Comparison of ENCODE assay signal across 38 cellular contexts in the genomic region with DNA sequence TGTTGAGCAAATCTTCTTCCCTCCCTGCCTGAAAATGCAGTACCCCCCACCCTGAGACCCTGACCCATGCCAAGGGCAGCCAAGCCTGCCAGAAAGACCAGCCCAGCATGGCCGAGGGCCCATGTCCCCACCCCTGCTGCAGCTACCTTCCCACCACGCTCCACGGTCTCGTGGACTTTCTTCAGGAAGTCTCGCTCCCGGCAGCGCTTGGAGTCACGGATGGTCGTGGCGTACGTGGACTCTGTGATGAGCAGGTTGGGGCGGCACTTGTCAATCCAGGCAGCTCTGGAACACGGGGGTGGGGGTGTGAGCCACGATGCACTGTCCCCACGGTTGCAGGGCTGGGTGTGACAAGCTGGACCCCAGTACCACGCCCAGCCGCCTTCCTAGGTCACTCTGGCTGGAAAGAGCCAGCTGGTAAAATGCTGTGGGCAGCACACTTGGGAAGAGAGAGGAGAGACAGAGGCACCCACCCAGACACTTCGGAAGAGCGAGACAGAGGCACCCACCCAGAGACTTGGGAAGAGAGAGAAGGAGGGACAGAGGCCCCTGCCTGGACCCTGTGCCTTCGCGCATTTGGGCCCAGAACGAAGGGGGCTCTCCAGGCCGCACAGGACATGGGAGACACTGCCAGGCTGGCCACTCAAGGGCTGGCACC. TPM values are rescaled to one million over a fixed set of nuclear protein-coding genes. Genes with fewer than 3 reads are reported as not detected.
DNase-seq lines count a peak whose midpoint lies in the region; ATAC-seq and TF ChIP-seq lines count a peak whose summit lies in the region.
"Had no signal": no experiment of that assay in that cellular context is flagged by ENCODE, and none has a peak within 500 bp of the region (broad histone marks: within the 10 kb centered on the region; RNA-seq: fewer than 3 reads in every experiment).

No MANE protein-coding gene starts in this region.

- no peaks in the 10 kb centered on the region for H3K27me3 ChIP-seq in uterus
- H3K27me3 ChIP-seq: ascending aorta, cardiac muscle cell, colonic mucosa, neutrophil, Peyer's patch, right atrium auricular region, stomach, thyroid gland had no signal

- H3K27ac ChIP-seq in uterus: peak overlapping the region; percentile 52 to 61
- H3K27ac ChIP-seq: A549, ascending aorta, cardiac muscle cell, colonic mucosa, KMS-11, neutrophil, Peyer's patch, right atrium auricular region, thyroid gland, VCaP had no signal

- no peak for ATAC-seq in stimulated activated naive CD8-positive, alpha-beta T cell treated with anti-CD3 and anti-CD28 coated beads, Interleukin-15, amount 100 ng/mL, for 72 hours
- no peak for ATAC-seq in stimulated activated naive CD8-positive, alpha-beta T cell treated with anti-CD3 and anti-CD28 coated beads, Interleukin-15, Interleukin-2, amounts not matched to agents 100 U/mL and 50 U/mL, for 24 hours
- ATAC-seq in WTC11: no peak
- ATAC-seq: A549, left ventricle myocardium superior had no signal

- H3K27ac Mint-ChIP-seq in stimulated activated naive CD8-positive, alpha-beta T cell treated with anti-CD3 and anti-CD28 coated beads, Interleukin-15, amount 100 ng/mL, for 72 hours: peak overlapping the region; percentile 65 to 93
- H3K27ac Mint-ChIP-seq in WTC11 (peak overlapping the region; percentile 85), glutamatergic neuron (ENCODE audit: unreplicated experiment) (peak overlapping the region; percentile 15)
- H3K27ac Mint-ChIP-seq: activated naive CD8-positive, alpha-beta T cell treated with anti-CD3 and anti-CD28 coated beads, Interleukin-2, amount 10 ng/mL, durations not matched to agents 7 days and 5 days had no signal

- peaks cover 15 to 21% of the 10 kb centered on the region in 2 donors for H3K4me1 ChIP-seq in uterus
- H3K4me1 ChIP-seq: colonic mucosa had no signal

- H3K4me3 Mint-ChIP-seq in stimulated activated naive CD8-positive, alpha-beta T cell treated with anti-CD3 and anti-CD28 coated beads, Interleukin-15, amount 100 ng/mL, for 72 hours: no peak overlapping the region
- H3K4me3 Mint-ChIP-seq in WTC11 (no peak overlapping the region), glutamatergic neuron (ENCODE audit: unreplicated experiment) (no peak overlapping the region)
- H3K4me3 Mint-ChIP-seq: activated naive CD8-positive, alpha-beta T cell treated with anti-CD3 and anti-CD28 coated beads, Interleukin-2, amount 10 ng/mL, durations not matched to agents 7 days and 5 days; CD4-positive, CD25-positive, alpha-beta regulatory T cell had no signal

- H3K36me3 Mint-ChIP-seq in WTC11 (peaks cover 24% of the 10 kb centered on the region), glutamatergic neuron (ENCODE audit: unreplicated experiment) (no peaks in the 10 kb centered on the region)

- no peaks in the 10 kb centered on the region for H3K9me3 ChIP-seq in uterus
- H3K9me3 ChIP-seq: A549, ascending aorta, colonic mucosa, neutrophil, Peyer's patch, right atrium auricular region, stomach, thyroid gland had no signal

- POLR2A ChIA-PET in WTC11 (lab: Charles Lee): interaction anchor here (0.6 to 1.3 kb wide), 3 partner anchors 11 to 39 kb away, joined by 3 to 7 read pairs (median 5); no protein-coding TSS in a partner anchor

- intact Hi-C loops in uterus (cut with DNase I; ENCODE audit: low total_unique reads): no loop called here

- CTCF ChIA-PET in WTC11 (lab: Charles Lee): interaction anchor here (0.8 to 3.0 kb wide), 7 partner anchors 13 to 55 kb away, joined by 3 to 10 read pairs (median 5); no protein-coding TSS in a partner anchor

- TF ChIP-seq POLR2A in uterus (IDR thresholded peaks at IDR 0.05): no peak

- TF ChIP-seq CTCF in WTC11 (IDR thresholded peaks at IDR 0.05) (no peak), glutamatergic neuron (IDR thresholded peaks at IDR 0.05; ENCODE audit: partially characterized antibody, unreplicated experiment) (no peak), uterus (IDR thresholded peaks at IDR 0.05) (no peak)

- no peaks in the 10 kb centered on the region for H3K36me3 ChIP-seq in uterus
- H3K36me3 ChIP-seq: colonic mucosa had no signal

- no peak for DNase-seq in stimulated activated naive CD8-positive, alpha-beta T cell treated with anti-CD3 and anti-CD28 coated beads, Interleukin-15, amount 100 ng/mL, for 72 hours
- no peak for DNase-seq in stimulated activated naive CD8-positive, alpha-beta T cell treated with anti-CD3 and anti-CD28 coated beads, Interleukin-15, Interleukin-2, amounts not matched to agents 100 U/mL and 50 U/mL, for 24 hours
- DNase-seq in WTC11 (ENCODE audit: low spot score): no peak
- no peak for DNase-seq in glutamatergic neuron
- DNase-seq in uterus: no peak
- no peak for DNase-seq in NCI-H1694 treated with DMSO at 0.1 percent for 48 hours (lab: John Stamatoyannopoulos, UW)
- no peak for DNase-seq in NCI-H1930 (lab: John Stamatoyannopoulos, UW)
- DNase-seq in OCI-M2 (lab: John Stamatoyannopoulos, UW; ENCODE audit: unreplicated experiment): no peak
- DNase-seq: activated CD4-positive, alpha-beta T cell treated with anti-CD3 and anti-CD28 coated beads for 48 hours; activated gamma-delta T cell; activated naive CD8-positive, alpha-beta T cell treated with anti-CD3 and anti-CD28 coated beads, Interleukin-2, amount 10 ng/mL, durations not matched to agents 7 days and 5 days; activated T-cell treated with anti-CD3 and anti-CD28 coated beads for 4 hours; AML-193; CD4-positive, CD25-positive, alpha-beta regulatory T cell; colonic mucosa; effector memory CD4-positive, alpha-beta T cell; left ventricle myocardium superior; MM.1S; NCI-H1417; NCI-H2081; NCI-H69; Peyer's patch; posterior cingulate gyrus; SHP77 treated with DMSO at 0.1 percent for 48 hours; stimulated activated CD4-positive, alpha-beta T cell treated with anti-CD3 and anti-CD28 coated beads, Interleukin-1b, Interleukin-23, amount 100 ng/mL, for 48 hours; stomach; SW 1271; T-helper 9 cell; thyroid gland had no signal

- peaks cover 25% of the 10 kb centered on the region for H3K4me1 Mint-ChIP-seq in stimulated activated naive CD8-positive, alpha-beta T cell treated with anti-CD3 and anti-CD28 coated beads, Interleukin-15, amount 100 ng/mL, for 72 hours
- H3K4me1 Mint-ChIP-seq in WTC11 (peaks cover 15% of the 10 kb centered on the region), glutamatergic neuron (ENCODE audit: low read depth, unreplicated experiment) (peaks cover 10% of the 10 kb centered on the region)

- no peaks in the 10 kb centered on the region for H3K27me3 Mint-ChIP-seq in stimulated activated naive CD8-positive, alpha-beta T cell treated with anti-CD3 and anti-CD28 coated beads, Interleukin-15, amount 100 ng/mL, for 72 hours
- no peaks in the 10 kb centered on the region for H3K27me3 Mint-ChIP-seq in WTC11 (ENCODE audit: low read depth)
- peaks cover 11% of the 10 kb centered on the region for H3K27me3 Mint-ChIP-seq in glutamatergic neuron (ENCODE audit: unreplicated experiment)
- H3K27me3 Mint-ChIP-seq: activated naive CD8-positive, alpha-beta T cell treated with anti-CD3 and anti-CD28 coated beads, Interleukin-2, amount 10 ng/mL, durations not matched to agents 7 days and 5 days; CD4-positive, CD25-positive, alpha-beta regulatory T cell had no signal

- H3K4me3 ChIP-seq in uterus: no peak overlapping the region
- H3K4me3 ChIP-seq: A549, ascending aorta, cardiac muscle cell, colonic mucosa, Peyer's patch, right atrium auricular region, stomach, thyroid gland had no signal

- H3K9me3 Mint-ChIP-seq in stimulated activated naive CD8-positive, alpha-beta T cell treated with anti-CD3 and anti-CD28 coated beads, Interleukin-15, amount 100 ng/mL, for 72 hours: no peaks in the 10 kb centered on the region
- H3K9me3 Mint-ChIP-seq in WTC11 (no peaks in the 10 kb centered on the region), glutamatergic neuron (ENCODE audit: unreplicated experiment) (peaks cover 13% of the 10 kb centered on the region)
- H3K9me3 Mint-ChIP-seq: activated naive CD8-positive, alpha-beta T cell treated with anti-CD3 and anti-CD28 coated beads, Interleukin-2, amount 10 ng/mL, durations not matched to agents 7 days and 5 days; CD4-positive, CD25-positive, alpha-beta regulatory T cell had no signal

TF ChIP-seq in WTC11, 78 proteins besides CTCF, POLR2A, EP300 and RAD21 (continues in another document):
- TF ChIP-seq MXD4 (CRISPR knock-in tag; IDR thresholded peaks at IDR 0.05; ENCODE audit: borderline replicate concordance): no peak
- TF ChIP-seq, protein P1, sequence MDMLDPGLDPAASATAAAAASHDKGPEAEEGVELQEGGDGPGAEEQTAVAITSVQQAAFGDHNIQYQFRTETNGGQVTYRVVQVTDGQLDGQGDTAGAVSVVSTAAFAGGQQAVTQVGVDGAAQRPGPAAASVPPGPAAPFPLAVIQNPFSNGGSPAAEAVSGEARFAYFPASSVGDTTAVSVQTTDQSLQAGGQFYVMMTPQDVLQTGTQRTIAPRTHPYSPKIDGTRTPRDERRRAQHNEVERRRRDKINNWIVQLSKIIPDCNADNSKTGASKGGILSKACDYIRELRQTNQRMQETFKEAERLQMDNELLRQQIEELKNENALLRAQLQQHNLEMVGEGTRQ (CRISPR knock-in tag; IDR thresholded peaks at IDR 0.05): no peak
- no peak for TF ChIP-seq ZNF121 (CRISPR knock-in tag; IDR thresholded peaks at IDR 0.05)
- no peak for TF ChIP-seq JAZF1 (CRISPR knock-in tag; IDR thresholded peaks at IDR 0.05)
- TF ChIP-seq JUN (CRISPR knock-in tag; IDR thresholded peaks at IDR 0.05): no peak
- TF ChIP-seq ELF4 (CRISPR knock-in tag; IDR thresholded peaks at IDR 0.05; ENCODE audit: low read depth): no peak
- TF ChIP-seq FOXK1 (CRISPR knock-in tag; IDR thresholded peaks at IDR 0.05): no peak
- TF ChIP-seq SP1 (CRISPR knock-in tag; conservative IDR thresholded peaks at IDR 0.05): no peak

RNA-seq across cellular contexts. Expression of gene PUSL1, which starts 6.4 kb away (rescaled TPM):
- total RNA-seq in WTC11 (2021) (42.5 to 51.5 TPM (median 43.6 TPM) in 3 replicates), glutamatergic neuron (ENCODE audit: unreplicated experiment) (45.5 TPM), uterus (10 to 100 TPM; 14.7 to 34.1 (median 24.3) TPM)

RNA-seq across cellular contexts. Expression of gene ACAP3, which starts 7.1 kb away (rescaled TPM):
- 25.1 to 42.2 TPM (median 30.7 TPM) in 3 replicates for total RNA-seq in WTC11 (2021)
- 1,099 TPM for total RNA-seq in glutamatergic neuron (ENCODE audit: unreplicated experiment)
- total RNA-seq in uterus: 10 to 100 TPM; 11.2 to 98.5 (median 44.0) TPM

RNA-seq across cellular contexts. Expression of gene INTS11, which starts 9.7 kb away (rescaled TPM):
- total RNA-seq in WTC11 (2021) (144 to 170 TPM (median 160 TPM) in 3 replicates), glutamatergic neuron (ENCODE audit: unreplicated experiment) (147 TPM), uterus (100 to 1,000 TPM in 2 of 4 donors, 10 to 100 TPM in 2; 45.6 to 277 (median 130) TPM)

RNA-seq across cellular contexts. Expression of gene CPTP, which starts 9.8 kb away (rescaled TPM):
- total RNA-seq in WTC11 (2021): 10.3 to 14.4 TPM (median 12.3 TPM) in 3 replicates
- 18.7 TPM for total RNA-seq in glutamatergic neuron (ENCODE audit: unreplicated experiment)
- total RNA-seq in uterus: 10 to 100 TPM in 2 of 4 donors, 1 to 10 TPM in 2; 3.5 to 23.9 (median 16.4) TPM

RNA-seq across cellular contexts. Expression of gene TAS1R3, which starts 16.3 kb away (rescaled TPM):
- total RNA-seq in WTC11 (2021) (0.18 to 0.22 TPM (median 0.21 TPM) in 3 replicates), glutamatergic neuron (ENCODE audit: unreplicated experiment) (1.3 TPM), uterus (under 1 TPM in 2 of 4 donors, not detected in 2; 0.14 to 0.34 TPM)
- total RNA-seq: epithelial cell of proximal tubule, H4 had no signal

Comparison
In these comparisons a context has a peak if more than half of its experiments do, and no peak if none do; other contexts are left out.
1. H3K27ac Mint-ChIP-seq: peak in every context shown above with its lines; median percentile 85 in WTC11; 79 in stimulated activated naive CD8-positive, alpha-beta T cell treated with anti-CD3 and anti-CD28 coated beads, Interleukin-15, amount 100 ng/mL, for 72 hours; 15 in glutamatergic neuron.
2. RNA of gene ACAP3, which starts 7.1 kb away (total RNA-seq): 1,099 TPM in glutamatergic neuron (single experiment); 11.2 to 98.5 TPM in uterus and 25.1 to 42.2 TPM in WTC11; every median in the first group is over 10 times any median in the second.